1 cellular context compared by ENCODE assay signal in genomic region chr10:34994565-34995142, GRCh38.
TF ChIP-seq lines count a peak whose summit lies in the region.

No MANE protein-coding gene starts in this region.

TF ChIP-seq in HepG2, 621 proteins besides CTCF, POLR2A, EP300 and RAD21 (continued from another document):
- TF ChIP-seq TFDP2 (CRISPR knock-in tag; IDR thresholded peaks at IDR 0.05): peak; percentile 29; the same call in 1 of the 2 replicates
- TF ChIP-seq ZNF576 (CRISPR knock-in tag; IDR thresholded peaks at IDR 0.05): peak; percentile 68; the same call in 1 of the 2 replicates
- TF ChIP-seq RFX1 (IDR thresholded peaks at IDR 0.05): peak; percentile 76
- TF ChIP-seq SKI (IDR thresholded peaks at IDR 0.05; ENCODE audit: partially characterized antibody): no peak
- TF ChIP-seq TFAP4 (IDR thresholded peaks at IDR 0.05; ENCODE audit: borderline replicate concordance, low read depth): peak; percentile 39; the same call in 1 of the 2 replicates
- peak in 1 of 2 experiments; percentile 31; a peak in 1 of 4 replicates for TF ChIP-seq KLF16 (CRISPR knock-in tag; IDR thresholded peaks at IDR 0.05)
- 0 out of 2 replicates have a peak, but pooled peaks have one; percentile 32 for TF ChIP-seq JUND (CRISPR knock-in tag; IDR thresholded peaks at IDR 0.05)
- 0 out of 2 replicates have a peak, but pooled peaks have one; percentile 32 for TF ChIP-seq ZNF572 (CRISPR knock-in tag; IDR thresholded peaks at IDR 0.05)
- 0 out of 2 replicates have a peak, but pooled peaks have one; percentile 27 for TF ChIP-seq TFE3 (CRISPR knock-in tag; IDR thresholded peaks at IDR 0.05)
- peak; percentile 61; the same call in 1 of the 2 replicates for TF ChIP-seq HNF1B (CRISPR knock-in tag; IDR thresholded peaks at IDR 0.05)
- TF ChIP-seq RFX3 (CRISPR knock-in tag; IDR thresholded peaks at IDR 0.05): peak; percentile 72
- TF ChIP-seq CSRNP1 (CRISPR knock-in tag; IDR thresholded peaks at IDR 0.05): no peak
- TF ChIP-seq HMGXB4 (CRISPR knock-in tag; IDR thresholded peaks at IDR 0.05; ENCODE audit: borderline replicate concordance in 1 of 2, low read depth in 1 of 2): peak in 1 of 2 experiments; percentile 46; a peak in 1 of 4 replicates
- no peak for TF ChIP-seq ZNF607 (CRISPR knock-in tag; IDR thresholded peaks at IDR 0.05; ENCODE audit: borderline replicate concordance)
- no peak for TF ChIP-seq ZBTB10 (CRISPR knock-in tag; IDR thresholded peaks at IDR 0.05; ENCODE audit: borderline replicate concordance)
- no peak for TF ChIP-seq REST (IDR thresholded peaks at IDR 0.05; ENCODE audit: borderline replicate concordance in 1 of 2, low read depth in 1 of 2, low read length in 2 of 2)
- TF ChIP-seq ZNF24 (IDR thresholded peaks at IDR 0.05): no peak
- peak; percentile 79 for TF ChIP-seq STAG1 (CRISPR knock-in tag; IDR thresholded peaks at IDR 0.05)
- 0 out of 2 replicates have a peak, but pooled peaks have one; percentile 14 for TF ChIP-seq RXRB (CRISPR knock-in tag; IDR thresholded peaks at IDR 0.05; ENCODE audit: borderline replicate concordance)
- peak; percentile 33; the same call in 1 of the 2 replicates for TF ChIP-seq PRDM10 (CRISPR knock-in tag; IDR thresholded peaks at IDR 0.05; ENCODE audit: low read depth)
- TF ChIP-seq JUNB (CRISPR knock-in tag; IDR thresholded peaks at IDR 0.05; ENCODE audit: borderline replicate concordance): no peak
- TF ChIP-seq ARID5B (CRISPR knock-in tag; IDR thresholded peaks at IDR 0.05): no peak
- 0 out of 2 replicates have a peak, but pooled peaks have one; percentile 45 for TF ChIP-seq ZNF501 (CRISPR knock-in tag; IDR thresholded peaks at IDR 0.05)
- TF ChIP-seq BRCA1 (CRISPR knock-in tag; IDR thresholded peaks at IDR 0.05): no peak
TF ChIP-seq in HepG2: peak in this region for 24.
